Comparison of ENCODE assay signal across 8 cellular contexts in the genomic region with DNA sequence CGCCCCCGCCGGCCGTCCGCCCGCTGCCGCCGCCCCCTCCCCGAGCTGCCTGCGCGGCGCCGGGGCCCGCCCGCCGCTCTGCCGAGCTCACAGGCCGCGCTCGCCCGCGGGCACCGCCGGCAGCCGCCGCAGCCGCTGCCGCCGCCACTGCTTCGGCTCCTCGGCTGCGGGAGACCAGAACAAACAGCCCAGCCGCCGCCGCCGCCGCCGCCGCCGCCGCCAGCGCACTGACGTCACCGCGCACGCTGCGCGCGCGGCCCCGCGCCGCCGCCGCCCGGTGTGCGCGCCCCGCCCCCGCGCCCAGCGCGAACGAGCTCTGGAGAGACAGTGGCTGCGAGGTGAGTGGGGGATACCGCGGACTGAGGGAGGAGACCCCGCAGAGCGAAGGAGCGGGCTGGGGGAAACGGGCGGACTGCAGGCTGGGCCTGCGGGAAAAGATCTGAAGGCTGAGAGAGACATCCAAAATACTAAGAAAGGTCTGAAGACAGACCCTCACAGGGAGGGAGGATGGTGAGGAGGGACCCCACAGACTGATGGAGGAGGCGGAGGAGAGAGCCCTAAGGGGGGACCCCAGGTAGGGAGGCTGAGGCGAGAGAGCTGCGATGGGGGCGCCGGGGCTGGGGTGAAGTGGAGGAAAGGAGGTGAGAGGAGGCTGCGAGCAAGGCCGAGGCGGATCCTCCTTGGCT. TPM values are rescaled to one million over a fixed set of nuclear protein-coding genes. Genes with fewer than 3 reads are reported as not detected.
DNase-seq lines count a peak whose midpoint lies in the region; ATAC-seq and TF ChIP-seq lines count a peak whose summit lies in the region.

A gene (minus strand): TSS at position 229 of the 686 bp plus-strand sequence. CDS start 59,440 bp downstream, outside the sequence.

- DNase-seq in COLO668 (lab: John Stamatoyannopoulos, UW; ENCODE audit: unreplicated experiment) (peak; percentile 76), T-helper 1 cell (peak; percentile 55 to 78 (median 64)), left ventricle myocardium superior (peak; percentile 90), psoas muscle (peak; percentile 74 to 86)

- intact Hi-C loops in left ventricle myocardium superior (cut with micrococcal nuclease) (no loop called here), psoas muscle (cut with DNase I) (loop anchor here in 1 of 2 donors (2.0 kb wide), 1 partner anchor 46 kb away; a partner anchor contains a TSS)

- ATAC-seq in GM21367 (IDR thresholded peaks at IDR 0.05; ENCODE audit: unreplicated experiment) (peak; percentile 44), left ventricle myocardium superior (peak; percentile 74), psoas muscle (peak; percentile 67 to 74 (median 71))

- H3K27ac ChIP-seq in KOPT-K1 (ENCODE audit: low read depth, low read length, poor library complexity, severe bottlenecking) (peak within 1 kb of the TSS; percentile 81), adipose tissue (ENCODE audit: low read depth, low read length) (peak within 1 kb of the TSS; percentile 90), psoas muscle (peak within 1 kb of the TSS; percentile 91), urinary bladder (ENCODE audit: low read depth) (peak within 1 kb of the TSS; percentile 99)

- WGBS in adipose tissue, 3 donors = 2 to 3% (median 3%) methylated on average over 47 to 81 of the region's 81 CpGs
- 3 to 10% (median 6%) methylated on average over 17 to 80 of the region's 81 CpGs for WGBS in psoas muscle, 3 donors
- WGBS in urinary bladder = 2% methylated on average over 80 of the region's 81 CpGs

- H3K9me3 ChIP-seq in KOPT-K1 (ENCODE audit: insufficient read depth, low read length, poor library complexity, severe bottlenecking) (no peaks in the 10 kb centered on the region), psoas muscle (no peaks in the 10 kb centered on the region)

- no peaks in the 10 kb centered on the region for H3K27me3 ChIP-seq in psoas muscle (ENCODE audit: insufficient read depth in 3 of 3, low read length in 2 of 3)

- H3K4me1 ChIP-seq in psoas muscle (peaks cover 69% of the 10 kb centered on the region), urinary bladder (ENCODE audit: insufficient read depth) (no peaks in the 10 kb centered on the region)

- H3K36me3 ChIP-seq in KOPT-K1 (ENCODE audit: insufficient read depth, low read length) (no peaks in the 10 kb centered on the region), psoas muscle (ENCODE audit: insufficient read depth in 1 of 2, low read depth in 1 of 2) (no peaks in the 10 kb centered on the region), urinary bladder (ENCODE audit: insufficient read depth) (no peaks in the 10 kb centered on the region)

- H3K4me3 ChIP-seq in psoas muscle = peak within 1 kb of the TSS; percentile 85
- H3K4me3 ChIP-seq in urinary bladder (ENCODE audit: low read depth, low read length) = peak within 1 kb of the TSS; percentile 82

- TF ChIP-seq CTCF in psoas muscle (IDR thresholded peaks at IDR 0.05) = no peak

RNA-seq across cellular contexts. Expression of the gene that starts here (rescaled TPM):
- 10 to 100 TPM; 12.5 to 35.8 (median 23.1) TPM for polyA plus RNA-seq in adipose tissue
- 67.4 TPM for total RNA-seq in left ventricle myocardium superior
- 100 to 1,000 TPM in 2 of 4 donors, 10 to 100 TPM in 2; 65.3 to 120 (median 101) TPM for total RNA-seq in psoas muscle
- polyA plus RNA-seq in psoas muscle = 100 to 1,000 TPM in 1 of 3 donors, 10 to 100 TPM in 2; 42.6 to 107 (median 45.6) TPM
- total RNA-seq in urinary bladder = 16.4 TPM
- polyA plus RNA-seq in urinary bladder = 28.0 TPM

Comparison
In these comparisons a context has a peak if more than half of its experiments do, and no peak if none do; other contexts are left out.
1. Peak in every context shown above with its lines: DNase-seq, ATAC-seq, H3K4me3 ChIP-seq and H3K27ac ChIP-seq.